Comparison of ENCODE assay signal across 26 cellular contexts in genomic region chr10:24590697-24591457, GRCh38.
"Had no signal": no experiment of that assay in that cellular context is flagged by ENCODE, and none has a peak within 500 bp of the region (broad histone marks: within the 10 kb centered on the region; RNA-seq: fewer than 3 reads in every experiment).

No MANE protein-coding gene starts in this region.

- H3K4me1 ChIP-seq: SJCRH30 had no signal

- H3K27ac ChIP-seq: brain microvascular endothelial cell, SJCRH30, SK-N-MC had no signal

- DNase-seq: activated CD4-positive, alpha-beta T cell treated with anti-CD3 and anti-CD28 coated beads, Interleukin-2, amount 10 ng/mL, durations not matched to agents 7 days and 5 days; activated CD4-positive, alpha-beta T cell treated with anti-CD3 and anti-CD28 coated beads, Interleukin-2, amount 50 U/mL, for 48 hours; activated CD8-positive, alpha-beta memory T cell treated with anti-CD3 and anti-CD28 coated beads for 24 hours; activated effector memory CD4-positive, alpha-beta T cell treated with Interleukin-2 at 50 U/mL for 16 hours; activated naive CD4-positive, alpha-beta T cell treated with anti-CD3 and anti-CD28 coated beads, Interleukin-2, amount 10 ng/mL, durations not matched to agents 7 days and 5 days; activated T-cell treated with anti-CD3 and anti-CD28 coated beads, Interleukin-2, amount 50 U/mL, for 1 hour; aorta; brain microvascular endothelial cell; central memory CD4-positive, alpha-beta T cell; Kasumi-1; KG1; MG63; NCI-H1048; NCI-H1105 treated with DMSO at 0.1 percent for 48 hours; NCI-H1436; NCI-H1694; NCI-H345; NCI-H524 treated with DMSO at 0.1 percent for 48 hours; SHP77; SJCRH30 had no signal

- H3K9me3 Mint-ChIP-seq: activated CD4-positive, alpha-beta T cell treated with anti-CD3 and anti-CD28 coated beads, Interleukin-2, amount 10 ng/mL, durations not matched to agents 7 days and 5 days; activated naive CD4-positive, alpha-beta T cell treated with anti-CD3 and anti-CD28 coated beads, Interleukin-2, amount 10 ng/mL, durations not matched to agents 7 days and 5 days; activated T-helper 1 cell treated with anti-CD3 and anti-CD28 coated beads, Interleukin-12 subunit alpha, Interleukin-12 subunit beta, Interleukin-2, Interleukin-4 antibody, amounts not matched to agents 30 ng/mL and 10 ng/mL and 1 ng/mL, durations not matched to agents 14 hours and 24 hours and 36 hours; T-helper 1 cell treated with Interleukin-12 subunit alpha and Interleukin-12 subunit beta and Interleukin-4 antibody, amounts not matched to agents 30 μg/mL and 1 μg/mL, for 36 hours; T-helper 2 cell treated with Interferon-gamma antibody and Interleukin-4, amounts not matched to agents 5 μg/mL and 100 μg/mL, for 36 hours had no signal

- H3K9me3 ChIP-seq: MG63, SJCRH30 had no signal

- H3K4me1 Mint-ChIP-seq: activated naive CD4-positive, alpha-beta T cell treated with anti-CD3 and anti-CD28 coated beads, Interleukin-2, amount 10 ng/mL, durations not matched to agents 7 days and 5 days had no signal

- H3K27me3 ChIP-seq: brain microvascular endothelial cell, MG63, SJCRH30 had no signal

- H3K4me3 ChIP-seq: MG63, SJCRH30, SK-N-MC had no signal

- H3K27me3 Mint-ChIP-seq: activated CD4-positive, alpha-beta T cell treated with anti-CD3 and anti-CD28 coated beads, Interleukin-2, amount 10 ng/mL, durations not matched to agents 7 days and 5 days; activated naive CD4-positive, alpha-beta T cell treated with anti-CD3 and anti-CD28 coated beads, Interleukin-2, amount 10 ng/mL, durations not matched to agents 7 days and 5 days had no signal

- H3K4me3 Mint-ChIP-seq: activated CD4-positive, alpha-beta T cell treated with anti-CD3 and anti-CD28 coated beads, Interleukin-2, amount 10 ng/mL, durations not matched to agents 7 days and 5 days; activated naive CD4-positive, alpha-beta T cell treated with anti-CD3 and anti-CD28 coated beads, Interleukin-2, amount 10 ng/mL, durations not matched to agents 7 days and 5 days; activated T-helper 1 cell treated with anti-CD3 and anti-CD28 coated beads, Interleukin-12 subunit alpha, Interleukin-12 subunit beta, Interleukin-2, Interleukin-4 antibody, amounts not matched to agents 30 ng/mL and 10 ng/mL and 1 ng/mL, durations not matched to agents 14 hours and 24 hours and 36 hours; T-helper 1 cell treated with Interleukin-12 subunit alpha and Interleukin-12 subunit beta and Interleukin-4 antibody, amounts not matched to agents 30 μg/mL and 1 μg/mL, for 36 hours; T-helper 2 cell treated with Interferon-gamma antibody and Interleukin-4, amounts not matched to agents 5 μg/mL and 100 μg/mL, for 36 hours had no signal

- H3K27ac Mint-ChIP-seq: activated CD4-positive, alpha-beta T cell treated with anti-CD3 and anti-CD28 coated beads, Interleukin-2, amount 10 ng/mL, durations not matched to agents 7 days and 5 days; activated naive CD4-positive, alpha-beta T cell treated with anti-CD3 and anti-CD28 coated beads, Interleukin-2, amount 10 ng/mL, durations not matched to agents 7 days and 5 days; activated T-helper 1 cell treated with anti-CD3 and anti-CD28 coated beads, Interleukin-12 subunit alpha, Interleukin-12 subunit beta, Interleukin-2, Interleukin-4 antibody, amounts not matched to agents 30 ng/mL and 10 ng/mL and 1 ng/mL, durations not matched to agents 14 hours and 24 hours and 36 hours; T-helper 1 cell treated with Interleukin-12 subunit alpha and Interleukin-12 subunit beta and Interleukin-4 antibody, amounts not matched to agents 30 μg/mL and 1 μg/mL, for 36 hours; T-helper 2 cell treated with Interferon-gamma antibody and Interleukin-4, amounts not matched to agents 5 μg/mL and 100 μg/mL, for 36 hours had no signal

- ATAC-seq: activated CD4-positive, CD25-positive, alpha-beta regulatory T cell treated with anti-CD3 and anti-CD28 coated beads, Interleukin-2, amount 50 U/mL, for 24 hours; Panc1 had no signal
